Comparison of ENCODE assay signal across 1 cellular context in genomic region chr9:101791938-101792337, GRCh38.
TF ChIP-seq lines count a peak whose summit lies in the region.

No MANE protein-coding gene starts in this region.

TF ChIP-seq in GM12878, 131 proteins besides CTCF, POLR2A, EP300 and RAD21 (continued from another document):
- no peak for TF ChIP-seq STAT1 (conservative IDR thresholded peaks at IDR 0.05)
- TF ChIP-seq SIX5 (IDR thresholded peaks at IDR 0.05; ENCODE audit: low read depth, low read length, severe bottlenecking) = no peak
- no peak for TF ChIP-seq JUND (IDR thresholded peaks at IDR 0.05; ENCODE audit: low read depth, low read length)
- TF ChIP-seq MLLT1 (IDR thresholded peaks at IDR 0.05) = no peak
- TF ChIP-seq EED (IDR thresholded peaks at IDR 0.05; ENCODE audit: low read depth) = no peak
- TF ChIP-seq BCL3 (IDR thresholded peaks at IDR 0.05; ENCODE audit: borderline replicate concordance, insufficient read depth, low read depth, low read length, poor library complexity, severe bottlenecking) = no peak
- no peak for TF ChIP-seq REST (IDR thresholded peaks at IDR 0.05; ENCODE audit: low read depth, low read length)
- TF ChIP-seq PML (IDR thresholded peaks at IDR 0.05; ENCODE audit: low read length) = no peak
- TF ChIP-seq HSF1 (IDR thresholded peaks at IDR 0.05; ENCODE audit: low read depth, low read length) = no peak
- TF ChIP-seq SRF (IDR thresholded peaks at IDR 0.05; ENCODE audit: low read depth in 2 of 2, low read length in 2 of 2) = no peak
